Comparison of ENCODE assay signal across 8 cellular contexts in the genomic region with DNA sequence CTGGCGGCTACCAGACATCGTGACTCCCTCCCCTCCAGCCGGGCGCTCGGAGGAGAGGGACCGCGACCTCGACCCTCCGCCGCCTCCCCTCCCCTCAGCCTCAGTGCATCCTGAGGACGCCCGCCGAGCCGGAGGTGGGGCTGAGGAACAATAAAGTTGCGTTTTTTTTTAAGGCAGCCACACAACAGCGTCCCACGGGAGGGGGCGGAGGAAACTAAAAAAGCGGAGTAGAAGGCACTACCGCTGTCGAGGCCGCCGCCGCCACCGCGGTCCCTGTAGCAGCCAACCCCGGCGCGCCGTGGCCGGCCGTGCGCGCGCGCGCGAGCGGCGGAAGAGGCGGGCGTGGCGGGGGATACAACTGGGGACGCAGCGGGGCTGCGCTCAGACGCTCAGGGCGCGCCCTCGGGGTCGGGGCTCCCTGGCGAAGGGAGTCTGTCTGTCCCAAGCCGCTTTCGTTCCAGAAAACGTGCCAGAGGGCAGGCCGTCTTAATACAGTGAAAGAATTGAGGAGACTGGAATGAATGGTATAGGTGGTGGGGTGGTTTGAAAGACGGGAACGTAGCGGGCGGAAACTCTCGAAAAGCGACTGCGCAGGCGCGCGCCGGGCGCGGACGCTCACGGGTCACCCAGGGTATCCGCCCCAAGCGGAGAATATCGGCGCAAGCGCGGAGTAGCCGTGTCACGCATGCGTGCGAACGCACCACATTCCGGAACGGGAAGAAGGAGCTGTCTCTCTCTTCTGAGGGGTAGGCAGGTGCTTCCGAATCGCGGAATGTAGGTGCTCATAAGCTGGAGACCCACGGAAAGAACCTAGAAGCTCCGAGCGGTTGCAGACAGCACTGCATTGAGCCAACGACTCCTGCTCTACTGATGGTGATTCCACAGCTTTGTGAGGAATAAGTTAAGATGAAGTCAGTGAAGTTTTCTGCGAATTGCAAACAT. TPM values are rescaled to one million over a fixed set of nuclear protein-coding genes. Genes with fewer than 3 reads are reported as not detected.
DNase-seq lines count a peak whose midpoint lies in the region; ATAC-seq, FAIRE-seq and TF ChIP-seq lines count a peak whose summit lies in the region.

TSS of gene COP1 (minus strand) at position 326 of the 942 bp plus-strand sequence. CDS start at position 18, 308 bp downstream.

- peaks cover 7% of the 10 kb centered on the region for H3K36me3 Mint-ChIP-seq in activated naive CD8-positive, alpha-beta T cell treated with anti-CD3 and anti-CD28 coated beads, Interleukin-2, amount 10 ng/mL, durations not matched to agents 7 days and 5 days

- H3K4me1 Mint-ChIP-seq in activated naive CD8-positive, alpha-beta T cell treated with anti-CD3 and anti-CD28 coated beads, Interleukin-2, amount 10 ng/mL, durations not matched to agents 7 days and 5 days = peaks cover 18% of the 10 kb centered on the region

- H3K79me2 ChIP-seq in SU-DHL-6 (ENCODE audit: insufficient read depth, low read length) = peaks cover 52% of the 10 kb centered on the region

- H2AFZ ChIP-seq in SU-DHL-6 (ENCODE audit: low read depth, low read length, severe bottlenecking) = peak within 1 kb of the TSS; percentile 61

- H3K4me2 ChIP-seq in SU-DHL-6 (ENCODE audit: low read depth, low read length, poor library complexity, severe bottlenecking) = peak within 1 kb of the TSS; percentile 88

- peak within 1 kb of the TSS; percentile 100 for H3K4me3 Mint-ChIP-seq in activated naive CD8-positive, alpha-beta T cell treated with anti-CD3 and anti-CD28 coated beads, Interleukin-2, amount 10 ng/mL, durations not matched to agents 7 days and 5 days

- peak within 1 kb of the TSS; percentile 91 for H3K27ac ChIP-seq in SU-DHL-6 (ENCODE audit: low read depth, low read length)
- H3K27ac ChIP-seq in pancreas = peak within 1 kb of the TSS; percentile 78 to 96 (median 87)
- H3K27ac ChIP-seq in tibial artery = peak within 1 kb of the TSS; percentile 93 to 97

- H3K27ac Mint-ChIP-seq in activated naive CD8-positive, alpha-beta T cell treated with anti-CD3 and anti-CD28 coated beads, Interleukin-2, amount 10 ng/mL, durations not matched to agents 7 days and 5 days = peak within 1 kb of the TSS; percentile 100

- intact Hi-C loops in Right ventricle myocardium inferior (cut with DNase I) = no loop called here
- intact Hi-C loops in pancreas (cut with DNase I) = no loop called here
- intact Hi-C loops in tibial artery (cut with DNase I; ENCODE audit: low total_unique reads) = no loop called here

- FAIRE-seq in pancreas (lab: Jason Lieb, UNC) = no peak

- 0% methylated on average over 86 to 90 of the region's 92 CpGs for WGBS in pancreas, 2 donors

- POLR2A ChIA-PET in activated naive CD8-positive, alpha-beta T cell treated with anti-CD3 and anti-CD28 coated beads, Interleukin-2, amount 10 ng/mL, durations not matched to agents 7 days and 5 days (lab: Charles Lee) = interaction anchor here (0.6 to 2.5 kb wide), 7 partner anchors 11 to 171 kb away, joined by 3 to 10 read pairs (median 3); no protein-coding TSS in a partner anchor

- peaks cover 12% of the 10 kb centered on the region; the same call in 1 of the 2 replicates for H3F3A ChIP-seq in SU-DHL-6 (ENCODE audit: insufficient read depth)

- H3K9me3 Mint-ChIP-seq in activated naive CD8-positive, alpha-beta T cell treated with anti-CD3 and anti-CD28 coated beads, Interleukin-2, amount 10 ng/mL, durations not matched to agents 7 days and 5 days = peaks cover 1% of the 10 kb centered on the region

- no peaks in the 10 kb centered on the region for H3K9me2 ChIP-seq in SU-DHL-6 (replicated peaks; ENCODE audit: insufficient read depth, low read length)

- no peaks in the 10 kb centered on the region for H3K36me3 ChIP-seq in SU-DHL-6 (ENCODE audit: low read length)
- H3K36me3 ChIP-seq in pancreas = no peaks in the 10 kb centered on the region
- H3K36me3 ChIP-seq in tibial artery = no peaks in the 10 kb centered on the region

- no peaks in the 10 kb centered on the region for H3K27me3 Mint-ChIP-seq in activated naive CD8-positive, alpha-beta T cell treated with anti-CD3 and anti-CD28 coated beads, Interleukin-2, amount 10 ng/mL, durations not matched to agents 7 days and 5 days

- H3K4me1 ChIP-seq in pancreas (peaks cover 8 to 30% (median 24%) of the 10 kb centered on the region in 3 donors), tibial artery (peaks cover 0 to 36% (median 22%) of the 10 kb centered on the region in 4 donors)

- TF ChIP-seq CTCF in GM12865 (IDR thresholded peaks at IDR 0.05; ENCODE audit: insufficient read depth, low read depth, low read length, missing control alignments) (no peak), SU-DHL-6 (IDR thresholded peaks at IDR 0.05; ENCODE audit: insufficient read depth, low read length, poor library complexity, severe bottlenecking) (no peak), pancreas (IDR thresholded peaks at IDR 0.05) (peak in 2 of 4 donors; percentile 12 to 26), tibial artery (IDR thresholded peaks at IDR 0.05) (peak; percentile 19 to 30)

- H4K20me1 ChIP-seq in SU-DHL-6 (ENCODE audit: low read depth, low read length) = peaks cover 18% of the 10 kb centered on the region

- ATAC-seq in HG02678 (IDR thresholded peaks at IDR 0.05; ENCODE audit: unreplicated experiment) (peak; percentile 84), Right ventricle myocardium inferior (peak; percentile 98), pancreas (peak; percentile 89 to 97 (median 93))
- ATAC-seq in activated naive CD8-positive, alpha-beta T cell treated with anti-CD3 and anti-CD28 coated beads, Interleukin-2, amount 10 ng/mL, durations not matched to agents 7 days and 5 days (ENCODE audit: low read depth) = peak; percentile 88

- peak within 1 kb of the TSS; percentile 96 for H3K9ac ChIP-seq in SU-DHL-6 (ENCODE audit: low read length)

- DNase-seq in GM12865 (ENCODE audit: low read depth) = peak; percentile 98
- peak; percentile 94 for DNase-seq in NCI-H128 (lab: John Stamatoyannopoulos, UW; ENCODE audit: unreplicated experiment)
- DNase-seq in activated naive CD8-positive, alpha-beta T cell treated with anti-CD3 and anti-CD28 coated beads, Interleukin-2, amount 10 ng/mL, durations not matched to agents 7 days and 5 days = peak; percentile 91
- peak; percentile 98 for DNase-seq in Right ventricle myocardium inferior (ENCODE audit: missing footprints)
- DNase-seq in pancreas = peak; percentile 95 to 99 (median 98)
- peak; percentile 93 to 97 for DNase-seq in tibial artery

- peak within 1 kb of the TSS; percentile 98 for H3K4me3 ChIP-seq in GM12865 (ENCODE audit: low read depth, low read length)
- peak within 1 kb of the TSS; percentile 96 for H3K4me3 ChIP-seq in SU-DHL-6 (ENCODE audit: insufficient read depth, low read length, poor library complexity, severe bottlenecking)
- peak within 1 kb of the TSS; percentile 59 to 98 (median 84) for H3K4me3 ChIP-seq in pancreas
- H3K4me3 ChIP-seq in tibial artery = peak within 1 kb of the TSS; percentile 89 to 95

- no peaks in the 10 kb centered on the region for H3K27me3 ChIP-seq in SU-DHL-6 (ENCODE audit: low read length)
- H3K27me3 ChIP-seq in pancreas = no peaks in the 10 kb centered on the region
- H3K27me3 ChIP-seq in tibial artery = no peaks in the 10 kb centered on the region

- H3K9me3 ChIP-seq in SU-DHL-6 (ENCODE audit: insufficient read depth, low read length) (no peaks in the 10 kb centered on the region), pancreas (no peaks in the 10 kb centered on the region), tibial artery (no peaks in the 10 kb centered on the region)

RNA-seq across cellular contexts. Expression of gene COP1, which starts in this region (rescaled TPM):
- total RNA-seq in activated naive CD8-positive, alpha-beta T cell treated with anti-CD3 and anti-CD28 coated beads, Interleukin-2, amount 10 ng/mL, durations not matched to agents 7 days and 5 days = 10 to 100 TPM; 43.2 to 46.8 TPM
- total RNA-seq in Right ventricle myocardium inferior = 23.4 TPM
- 10 to 100 TPM; 12.3 to 25.0 (median 19.3) TPM for total RNA-seq in pancreas
- 10 to 100 TPM; 21.5 to 33.1 TPM for polyA plus RNA-seq in pancreas

Comparison
In these comparisons a context has a peak if more than half of its experiments do, and no peak if none do; other contexts are left out.
1. Peak in every context shown above with its lines: DNase-seq, ATAC-seq, H3K4me3 ChIP-seq and H3K27ac ChIP-seq.
2. CTCF ChIP-seq: peak in tibial artery (2 of 2); none in GM12865 (single experiment) and SU-DHL-6 (single experiment).